1 cellular context compared by ENCODE assay signal in genomic region chr18:36828630-36829361, GRCh38.
TF ChIP-seq lines count a peak whose summit lies in the region.

KIAA1328 (plus strand) TSS chr18:36829127; CDS start chr18:36829139, 12 bp downstream.
TPGS2 (minus strand) TSS chr18:36829002; CDS start chr18:36828767, 235 bp downstream.

TF ChIP-seq in H1, 55 proteins besides CTCF, POLR2A, EP300 and RAD21:
- TF ChIP-seq JUN (IDR thresholded peaks at IDR 0.05; ENCODE audit: low read depth, low read length): no peak
- peak; percentile 94 for TF ChIP-seq CREB1 (IDR thresholded peaks at IDR 0.05)
- peak; percentile 88 for TF ChIP-seq KDM4A (IDR thresholded peaks at IDR 0.05; ENCODE audit: low read depth, low read length, severe bottlenecking)
- TF ChIP-seq RBBP5 (IDR thresholded peaks at IDR 0.05; ENCODE audit: borderline replicate concordance, low read depth, low read length): peak; percentile 88
- no peak for TF ChIP-seq POU5F1 (IDR thresholded peaks at IDR 0.05; ENCODE audit: low read depth, low read length)
- TF ChIP-seq ASH2L (IDR thresholded peaks at IDR 0.05; ENCODE audit: low read length): peak; percentile 92
- TF ChIP-seq SIX5 (IDR thresholded peaks at IDR 0.05; ENCODE audit: low read depth, low read length): peak; percentile 37; the same call in 1 of the 2 replicates
- peak; percentile 90; the same call in 1 of the 2 replicates for TF ChIP-seq KDM1A (IDR thresholded peaks at IDR 0.05; ENCODE audit: borderline replicate concordance, low read length)
- peak; percentile 95 for TF ChIP-seq CTBP2 (IDR thresholded peaks at IDR 0.05; ENCODE audit: borderline replicate concordance, insufficient read depth, insufficient read length, low read length)
- TF ChIP-seq SIN3A (conservative IDR thresholded peaks at IDR 0.05 in 1 of 2, IDR thresholded peaks at IDR 0.05 in 1 of 2; ENCODE audit: low read depth in 1 of 2, low read length in 2 of 2): peak in 1 of 2 experiments; percentile 82; a peak in 1 of 4 replicates
- TF ChIP-seq NANOG (IDR thresholded peaks at IDR 0.05; ENCODE audit: insufficient read depth, low read depth, low read length, poor library complexity, severe bottlenecking): no peak
- no peak for TF ChIP-seq RXRA (IDR thresholded peaks at IDR 0.05; ENCODE audit: insufficient read depth, low read depth, low read length)
- TF ChIP-seq CBX8 (IDR thresholded peaks at IDR 0.05; ENCODE audit: borderline replicate concordance, low read depth, low read length): no peak
- peak; percentile 86 for TF ChIP-seq MAX (IDR thresholded peaks at IDR 0.05)
- TF ChIP-seq YY1 (IDR thresholded peaks at IDR 0.05; ENCODE audit: low read depth, low read length): peak; percentile 94
- TF ChIP-seq BCL11A (IDR thresholded peaks at IDR 0.05; ENCODE audit: low read depth in 2 of 2, low read length in 2 of 2): no peak
- peak; percentile 79 for TF ChIP-seq BACH1 (IDR thresholded peaks at IDR 0.05; ENCODE audit: low read length)
- peak; percentile 71 for TF ChIP-seq TAF1 (IDR thresholded peaks at IDR 0.05; ENCODE audit: low read depth, low read length)
- no peak; the same call in 1 of the 2 replicates for TF ChIP-seq POLR2AphosphoS5 (IDR thresholded peaks at IDR 0.05; ENCODE audit: low read depth, low read length)
- peak; percentile 51; the same call in 1 of the 2 replicates for TF ChIP-seq EGR1 (IDR thresholded peaks at IDR 0.05; ENCODE audit: borderline replicate concordance, low read depth, low read length)
- no peak for TF ChIP-seq RNF2 (IDR thresholded peaks at IDR 0.05; ENCODE audit: borderline replicate concordance, low read depth, low read length, missing control alignments, poor library complexity, severe bottlenecking)
- TF ChIP-seq, protein P1, sequence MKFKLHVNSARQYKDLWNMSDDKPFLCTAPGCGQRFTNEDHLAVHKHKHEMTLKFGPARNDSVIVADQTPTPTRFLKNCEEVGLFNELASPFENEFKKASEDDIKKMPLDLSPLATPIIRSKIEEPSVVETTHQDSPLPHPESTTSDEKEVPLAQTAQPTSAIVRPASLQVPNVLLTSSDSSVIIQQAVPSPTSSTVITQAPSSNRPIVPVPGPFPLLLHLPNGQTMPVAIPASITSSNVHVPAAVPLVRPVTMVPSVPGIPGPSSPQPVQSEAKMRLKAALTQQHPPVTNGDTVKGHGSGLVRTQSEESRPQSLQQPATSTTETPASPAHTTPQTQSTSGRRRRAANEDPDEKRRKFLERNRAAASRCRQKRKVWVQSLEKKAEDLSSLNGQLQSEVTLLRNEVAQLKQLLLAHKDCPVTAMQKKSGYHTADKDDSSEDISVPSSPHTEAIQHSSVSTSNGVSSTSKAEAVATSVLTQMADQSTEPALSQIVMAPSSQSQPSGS (IDR thresholded peaks at IDR 0.05; ENCODE audit: low read length): no peak
- 0 out of 2 replicates have a peak, but pooled peaks have one; percentile 71 for TF ChIP-seq FOSL1 (IDR thresholded peaks at IDR 0.05; ENCODE audit: insufficient read depth, low read depth, low read length)
- peak; percentile 69 to 81; a peak in 2 of 4 replicates for TF ChIP-seq HDAC2 (IDR thresholded peaks at IDR 0.05; ENCODE audit: borderline replicate concordance in 1 of 2, low read depth in 2 of 2, low read length in 2 of 2)
- peak; percentile 80 for TF ChIP-seq PHF8 (conservative IDR thresholded peaks at IDR 0.05; ENCODE audit: low read depth, low read length)
- TF ChIP-seq, protein P2, sequence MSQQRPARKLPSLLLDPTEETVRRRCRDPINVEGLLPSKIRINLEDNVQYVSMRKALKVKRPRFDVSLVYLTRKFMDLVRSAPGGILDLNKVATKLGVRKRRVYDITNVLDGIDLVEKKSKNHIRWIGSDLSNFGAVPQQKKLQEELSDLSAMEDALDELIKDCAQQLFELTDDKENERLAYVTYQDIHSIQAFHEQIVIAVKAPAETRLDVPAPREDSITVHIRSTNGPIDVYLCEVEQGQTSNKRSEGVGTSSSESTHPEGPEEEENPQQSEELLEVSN (IDR thresholded peaks at IDR 0.05): peak; percentile 76
TF ChIP-seq in H1: peak in this region for 17.
